ENCODE assay signal across 24 cellular contexts in genomic region chr6:101740631-101741030, GRCh38.
"Had no signal": no experiment of that assay in that cellular context is flagged by ENCODE, and none has a peak within 500 bp of the region (broad histone marks: within the 10 kb centered on the region; RNA-seq: fewer than 3 reads in every experiment).

No MANE protein-coding gene starts in this region.

- H3K4me3 ChIP-seq: cardiac muscle cell, MG63 had no signal

- H3K9ac ChIP-seq: KMS-11 had no signal

- H3K27me3 Mint-ChIP-seq: activated CD8-positive, alpha-beta T cell treated with anti-CD3 and anti-CD28 coated beads for 36 hours; activated naive CD4-positive, alpha-beta T cell treated with anti-CD3 and anti-CD28 coated beads, Interleukin-2, amount 10 ng/mL, durations not matched to agents 7 days and 5 days; activated naive CD8-positive, alpha-beta T cell treated with anti-CD3 and anti-CD28 coated beads for 36 hours; T-helper 17 cell had no signal

- H3K9me3 ChIP-seq: MG63 had no signal

- H3K36me3 Mint-ChIP-seq: activated naive CD4-positive, alpha-beta T cell treated with anti-CD3 and anti-CD28 coated beads, Interleukin-2, amount 10 ng/mL, durations not matched to agents 7 days and 5 days; activated naive CD8-positive, alpha-beta T cell treated with anti-CD3 and anti-CD28 coated beads for 36 hours had no signal

- ATAC-seq: activated CD8-positive, alpha-beta T cell treated with anti-CD3 and anti-CD28 coated beads for 36 hours; activated T-cell treated with anti-CD3 and anti-CD28 coated beads, Interleukin-2, amount 50 U/mL, for 72 hours; T-helper 17 cell had no signal

- H3K27ac Mint-ChIP-seq: activated CD8-positive, alpha-beta T cell treated with anti-CD3 and anti-CD28 coated beads for 36 hours; activated naive CD4-positive, alpha-beta T cell treated with anti-CD3 and anti-CD28 coated beads, Interleukin-2, amount 10 ng/mL, durations not matched to agents 7 days and 5 days; activated naive CD8-positive, alpha-beta T cell treated with anti-CD3 and anti-CD28 coated beads for 36 hours; activated T-cell treated with anti-CD3 and anti-CD28 coated beads, Interleukin-2, amount 50 U/mL, for 72 hours; activated T-helper 2 cell treated with anti-CD3 and anti-CD28 coated beads, Interferon-gamma antibody, Interleukin-2, Interleukin-4, amounts not matched to agents 10 μg/mL and 5 μg/mL and 100 μg/mL, durations not matched to agents 14 hours and 24 hours and 36 hours; T-helper 17 cell had no signal

- DNase-seq: activated CD4-positive, CD25-positive, alpha-beta regulatory T cell; activated CD8-positive, alpha-beta memory T cell treated with anti-CD3 and anti-CD28 coated beads, Interleukin-2, amount 50 U/mL, for 4 hours; activated CD8-positive, alpha-beta T cell treated with anti-CD3 and anti-CD28 coated beads for 36 hours; activated gamma-delta T cell treated with Interleukin-2 at 50 U/mL for 16 hours; activated naive CD4-positive, alpha-beta T cell treated with anti-CD3 and anti-CD28 coated beads, Interleukin-2, amount 10 ng/mL, durations not matched to agents 7 days and 5 days; activated naive CD8-positive, alpha-beta T cell treated with anti-CD3 and anti-CD28 coated beads for 36 hours; activated T-cell treated with anti-CD3 and anti-CD28 coated beads, Interleukin-2, amount 50 U/mL, for 72 hours; brain microvascular endothelial cell; MG63; MV-4-11; NCI-H1092 treated with DMSO at 0.1 percent for 48 hours; NCI-H1417 treated with DMSO at 0.1 percent for 48 hours; NCI-H1694; NCI-H2029; NCI-H510A treated with DMSO at 0.1 percent for 48 hours; NCI-H69; NK-92 treated with Interleukin-12 subunit alpha and Interleukin-12 subunit beta, amount 100 ng/mL, for 24 hours; OCI-M1; SHP77 treated with DMSO at 0.1 percent for 48 hours; T-helper 17 cell; T-helper 9 cell had no signal

- H3K4me2 ChIP-seq: KMS-11 had no signal

- H3K27ac ChIP-seq: brain microvascular endothelial cell, cardiac muscle cell, KMS-11 had no signal

- H3K4me1 Mint-ChIP-seq: activated naive CD4-positive, alpha-beta T cell treated with anti-CD3 and anti-CD28 coated beads, Interleukin-2, amount 10 ng/mL, durations not matched to agents 7 days and 5 days; activated naive CD8-positive, alpha-beta T cell treated with anti-CD3 and anti-CD28 coated beads for 36 hours; T-helper 17 cell had no signal

- H3K27me3 ChIP-seq: brain microvascular endothelial cell, cardiac muscle cell, MG63 had no signal

- H3K4me3 Mint-ChIP-seq: activated CD8-positive, alpha-beta T cell treated with anti-CD3 and anti-CD28 coated beads for 36 hours; activated naive CD4-positive, alpha-beta T cell treated with anti-CD3 and anti-CD28 coated beads, Interleukin-2, amount 10 ng/mL, durations not matched to agents 7 days and 5 days; activated naive CD8-positive, alpha-beta T cell treated with anti-CD3 and anti-CD28 coated beads for 36 hours; activated T-cell treated with anti-CD3 and anti-CD28 coated beads, Interleukin-2, amount 50 U/mL, for 72 hours; T-helper 17 cell had no signal

- H3K36me3 ChIP-seq: brain microvascular endothelial cell, cardiac muscle cell, MG63 had no signal
